Comparison of ENCODE assay signal across 17 cellular contexts in genomic region chr1:204573563-204573925, GRCh38. TPM values are rescaled to one million over a fixed set of nuclear protein-coding genes. Genes with fewer than 3 reads are reported as not detected.
DNase-seq lines count a peak whose midpoint lies in the region; ATAC-seq and TF ChIP-seq lines count a peak whose summit lies in the region.
"Had no signal": no experiment of that assay in that cellular context is flagged by ENCODE, and none has a peak within 500 bp of the region (broad histone marks: within the 10 kb centered on the region; RNA-seq: fewer than 3 reads in every experiment).

No MANE protein-coding gene starts in this region.

- DNase-seq in A172 (ENCODE audit: low spot score): peak; percentile 54
- DNase-seq in GM23338 (ENCODE audit: low spot score): no peak
- DNase-seq in RWPE1 (ENCODE audit: low spot score): peak; percentile 72
- peak in 1 of 2 donors; percentile 33 for DNase-seq in foreskin keratinocyte
- DNase-seq in GDM1 (lab: John Stamatoyannopoulos, UW): no peak
- DNase-seq in esophagus squamous epithelium (lab: John Stamatoyannopoulos, UW): no peak
- no peak for DNase-seq in right atrium auricular region (ENCODE audit: low spot score)
- DNase-seq in effector memory CD4-positive, alpha-beta T cell: no peak
- DNase-seq: activated CD8-positive, alpha-beta T cell treated with anti-CD3 and anti-CD28 coated beads, Interleukin-2, amount 10 ng/mL, durations not matched to agents 7 days and 5 days; immature natural killer cell; NCI-H2081; T-cell had no signal

- intact Hi-C loops in esophagus squamous epithelium (cut with DNase I): loop anchor here (10.0 kb wide), 1 partner anchor 201 kb away; no protein-coding TSS in a partner anchor

- H3K9me3 ChIP-seq in esophagus squamous epithelium: no peaks in the 10 kb centered on the region
- no peaks in the 10 kb centered on the region for H3K9me3 ChIP-seq in right atrium auricular region
- H3K9me3 ChIP-seq in effector memory CD4-positive, alpha-beta T cell (ENCODE audit: control insufficient read depth, low read length): no peaks in the 10 kb centered on the region
- H3K9me3 ChIP-seq: gastroesophageal sphincter had no signal

- H3K27ac ChIP-seq in GM23338 (ENCODE audit: low read depth) (peak overlapping the region; percentile 29; the same call in 1 of the 2 replicates), RWPE1 (no peak overlapping the region), foreskin keratinocyte (no peak overlapping the region), esophagus squamous epithelium (peak overlapping the region in 1 of 4 donors; percentile 1), right atrium auricular region (no peak overlapping the region)
- H3K27ac ChIP-seq in effector memory CD4-positive, alpha-beta T cell (ENCODE audit: insufficient read depth, low read length, poor library complexity, severe bottlenecking): no peak overlapping the region
- H3K27ac ChIP-seq: gastroesophageal sphincter had no signal

- CTCF ChIA-PET in RWPE1 (lab: Yijun Ruan, JAX): interaction anchor here (0.6 to 5.5 kb wide), 4 partner anchors 10 to 234 kb away, joined by 3 to 33 read pairs (median 4); no protein-coding TSS in a partner anchor

- H3K36me3 ChIP-seq in GM23338 (ENCODE audit: insufficient read depth): no peaks in the 10 kb centered on the region
- H3K36me3 ChIP-seq in esophagus squamous epithelium: peaks cover 0 to 5% (median 0%) of the 10 kb centered on the region in 3 donors
- H3K36me3 ChIP-seq in right atrium auricular region: no peaks in the 10 kb centered on the region
- peaks cover 8% of the 10 kb centered on the region for H3K36me3 ChIP-seq in effector memory CD4-positive, alpha-beta T cell (ENCODE audit: control insufficient read depth, insufficient read depth, low read length)

- 0 out of 2 replicates have a peak, but pooled peaks cover 5% of the 10 kb centered on the region for H3K27me3 ChIP-seq in GM23338 (ENCODE audit: insufficient read depth)
- no peaks in the 10 kb centered on the region for H3K27me3 ChIP-seq in foreskin keratinocyte
- H3K27me3 ChIP-seq in esophagus squamous epithelium: no peaks in the 10 kb centered on the region
- no peaks in the 10 kb centered on the region for H3K27me3 ChIP-seq in right atrium auricular region
- H3K27me3 ChIP-seq in effector memory CD4-positive, alpha-beta T cell (replicated peaks; ENCODE audit: control insufficient read depth, insufficient read depth, low read length, poor library complexity, severe bottlenecking): no peaks in the 10 kb centered on the region
- H3K27me3 ChIP-seq: gastroesophageal sphincter had no signal

- H3K79me2 ChIP-seq in GM23338 (replicated peaks; ENCODE audit: insufficient read depth): no peaks in the 10 kb centered on the region

- H3K36me3 Mint-ChIP-seq in GM23338 (ENCODE audit: low read depth): no peaks in the 10 kb centered on the region

- peaks cover 79% of the 10 kb centered on the region for H3K4me1 ChIP-seq in GM23338 (ENCODE audit: insufficient read depth)
- peaks cover 10% of the 10 kb centered on the region for H3K4me1 ChIP-seq in foreskin keratinocyte
- H3K4me1 ChIP-seq in esophagus squamous epithelium: peaks cover 0 to 50% (median 11%) of the 10 kb centered on the region in 3 donors
- peaks cover 0 to 17% of the 10 kb centered on the region in 2 donors for H3K4me1 ChIP-seq in right atrium auricular region
- H3K4me1 ChIP-seq in effector memory CD4-positive, alpha-beta T cell (ENCODE audit: control insufficient read depth, insufficient read depth, low read length, poor library complexity, severe bottlenecking): no peaks in the 10 kb centered on the region

- WGBS in esophagus squamous epithelium, 2 donors: 86 to 96% methylated on average over 2 of the region's 2 CpGs

- H2AFZ ChIP-seq in GM23338: no peak overlapping the region

- peaks cover 6% of the 10 kb centered on the region; the same call in 1 of the 2 replicates for H3F3A ChIP-seq in GM23338 (replicated peaks; ENCODE audit: low read depth)

- POLR2A ChIA-PET in RWPE1 (lab: Yijun Ruan, JAX; ENCODE audit: low non-redundant PET): no interaction called here

- no peak overlapping the region for H3K4me3 Mint-ChIP-seq in GM23338
- H3K4me3 Mint-ChIP-seq: activated CD8-positive, alpha-beta T cell treated with anti-CD3 and anti-CD28 coated beads, Interleukin-2, amount 10 ng/mL, durations not matched to agents 7 days and 5 days; activated T-helper 1 cell treated with anti-CD3 and anti-CD28 coated beads, Interleukin-12 subunit alpha, Interleukin-12 subunit beta, Interleukin-2, Interleukin-4 antibody, amounts not matched to agents 30 ng/mL and 10 ng/mL and 1 ng/mL, durations not matched to agents 14 hours and 24 hours and 36 hours; central memory CD8-positive, alpha-beta T cell; immature natural killer cell; mesothelial cell of epicardium; neural crest cell; T-cell had no signal

- H3K4me3 ChIP-seq in GM23338 (peak overlapping the region; percentile 37; the same call in 1 of the 2 replicates), esophagus squamous epithelium (no peak overlapping the region), right atrium auricular region (no peak overlapping the region)
- no peak overlapping the region for H3K4me3 ChIP-seq in effector memory CD4-positive, alpha-beta T cell (ENCODE audit: insufficient read depth, low read depth, low read length, poor library complexity, severe bottlenecking)
- H3K4me3 ChIP-seq: gastroesophageal sphincter had no signal

- H4K20me1 ChIP-seq in GM23338 (replicated peaks; ENCODE audit: insufficient read depth): no peaks in the 10 kb centered on the region

- TF ChIP-seq CTCF in GM23338 (conservative IDR thresholded peaks at IDR 0.05; ENCODE audit: low read depth in 2 of 2) (no peak), RWPE1 (conservative IDR thresholded peaks at IDR 0.05; ENCODE audit: low read depth) (no peak), foreskin keratinocyte (conservative IDR thresholded peaks at IDR 0.05) (no peak), esophagus squamous epithelium (IDR thresholded peaks at IDR 0.05) (no peak), right atrium auricular region (IDR thresholded peaks at IDR 0.05) (no peak)

- H3K9me3 Mint-ChIP-seq in GM23338: no peaks in the 10 kb centered on the region; the same call in 2 of the 3 replicates
- H3K9me3 Mint-ChIP-seq: activated T-helper 1 cell treated with anti-CD3 and anti-CD28 coated beads, Interleukin-12 subunit alpha, Interleukin-12 subunit beta, Interleukin-2, Interleukin-4 antibody, amounts not matched to agents 30 ng/mL and 10 ng/mL and 1 ng/mL, durations not matched to agents 14 hours and 24 hours and 36 hours; central memory CD8-positive, alpha-beta T cell; immature natural killer cell; mesothelial cell of epicardium; neural crest cell; T-cell had no signal

- peak overlapping the region; percentile 70 for H3K4me2 ChIP-seq in GM23338

- no peaks in the 10 kb centered on the region for H3K9me2 ChIP-seq in GM23338 (ENCODE audit: insufficient read depth)

- H3K4me1 Mint-ChIP-seq in GM23338: peaks cover 79% of the 10 kb centered on the region

- ATAC-seq in GM23338: no peak
- peak; percentile 39 for ATAC-seq in foreskin keratinocyte
- ATAC-seq: activated CD8-positive, alpha-beta T cell treated with anti-CD3 and anti-CD28 coated beads, Interleukin-2, amount 10 ng/mL, durations not matched to agents 7 days and 5 days; gastroesophageal sphincter; T-cell had no signal

- TF ChIP-seq POLR2A in esophagus squamous epithelium (IDR thresholded peaks at IDR 0.05): no peak

- H3K27me3 Mint-ChIP-seq in GM23338 (ENCODE audit: insufficient read depth, low read depth, poor library complexity): peaks cover 21% of the 10 kb centered on the region
- H3K27me3 Mint-ChIP-seq: central memory CD8-positive, alpha-beta T cell; T-cell had no signal

- no peak overlapping the region; the same call in 1 of the 2 replicates for H3K27ac Mint-ChIP-seq in GM23338
- H3K27ac Mint-ChIP-seq: activated CD8-positive, alpha-beta T cell treated with anti-CD3 and anti-CD28 coated beads, Interleukin-2, amount 10 ng/mL, durations not matched to agents 7 days and 5 days; activated T-helper 1 cell treated with anti-CD3 and anti-CD28 coated beads, Interleukin-12 subunit alpha, Interleukin-12 subunit beta, Interleukin-2, Interleukin-4 antibody, amounts not matched to agents 30 ng/mL and 10 ng/mL and 1 ng/mL, durations not matched to agents 14 hours and 24 hours and 36 hours had no signal

TF ChIP-seq in GM23338, 12 proteins besides CTCF, POLR2A, EP300 and RAD21 (continues in another document):
- TF ChIP-seq, protein P1, sequence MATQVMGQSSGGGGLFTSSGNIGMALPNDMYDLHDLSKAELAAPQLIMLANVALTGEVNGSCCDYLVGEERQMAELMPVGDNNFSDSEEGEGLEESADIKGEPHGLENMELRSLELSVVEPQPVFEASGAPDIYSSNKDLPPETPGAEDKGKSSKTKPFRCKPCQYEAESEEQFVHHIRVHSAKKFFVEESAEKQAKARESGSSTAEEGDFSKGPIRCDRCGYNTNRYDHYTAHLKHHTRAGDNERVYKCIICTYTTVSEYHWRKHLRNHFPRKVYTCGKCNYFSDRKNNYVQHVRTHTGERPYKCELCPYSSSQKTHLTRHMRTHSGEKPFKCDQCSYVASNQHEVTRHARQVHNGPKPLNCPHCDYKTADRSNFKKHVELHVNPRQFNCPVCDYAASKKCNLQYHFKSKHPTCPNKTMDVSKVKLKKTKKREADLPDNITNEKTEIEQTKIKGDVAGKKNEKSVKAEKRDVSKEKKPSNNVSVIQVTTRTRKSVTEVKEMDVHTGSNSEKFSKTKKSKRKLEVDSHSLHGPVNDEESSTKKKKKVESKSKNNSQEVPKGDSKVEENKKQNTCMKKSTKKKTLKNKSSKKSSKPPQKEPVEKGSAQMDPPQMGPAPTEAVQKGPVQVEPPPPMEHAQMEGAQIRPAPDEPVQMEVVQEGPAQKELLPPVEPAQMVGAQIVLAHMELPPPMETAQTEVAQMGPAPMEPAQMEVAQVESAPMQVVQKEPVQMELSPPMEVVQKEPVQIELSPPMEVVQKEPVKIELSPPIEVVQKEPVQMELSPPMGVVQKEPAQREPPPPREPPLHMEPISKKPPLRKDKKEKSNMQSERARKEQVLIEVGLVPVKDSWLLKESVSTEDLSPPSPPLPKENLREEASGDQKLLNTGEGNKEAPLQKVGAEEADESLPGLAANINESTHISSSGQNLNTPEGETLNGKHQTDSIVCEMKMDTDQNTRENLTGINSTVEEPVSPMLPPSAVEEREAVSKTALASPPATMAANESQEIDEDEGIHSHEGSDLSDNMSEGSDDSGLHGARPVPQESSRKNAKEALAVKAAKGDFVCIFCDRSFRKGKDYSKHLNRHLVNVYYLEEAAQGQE (IDR thresholded peaks at IDR 0.05; ENCODE audit: unreplicated experiment): no peak
- no peak for TF ChIP-seq CREB1 (CRISPR knock-in tag; IDR thresholded peaks at IDR 0.05; ENCODE audit: low read depth)

RNA-seq across cellular contexts. Expression of gene MDM4, which starts 57.3 kb away (rescaled TPM):
- total RNA-seq in A172 (2014; rRNA removed; shearing (Covaris generic)): 16.9 and 50.8 TPM in 2 replicates
- total RNA-seq in GM23338 (2014; rRNA removed; shearing (Covaris generic)): 56.1 and 63.9 TPM in 2 replicates
- polyA plus RNA-seq in GM23338 (2016; fragmentation: Nextera tagmentation; extraction: Ambion mirVana) (22.7 and 24.8 TPM in 2 replicates), foreskin keratinocyte (3.1 and 3.6 TPM in 2 replicates)
- total RNA-seq in foreskin keratinocyte (14.7 and 15.2 TPM in 2 replicates), esophagus squamous epithelium (10 to 100 TPM; 13.2 to 62.8 (median 23.8) TPM), right atrium auricular region (10 to 100 TPM; 18.1 to 18.3 TPM)

Comparison
In these comparisons a context has a peak if more than half of its experiments do, and no peak if none do; other contexts are left out.
1. DNase-seq: peak in A172 (single experiment) and RWPE1 (single experiment); none in GM23338 (single experiment), GDM1 (single experiment), esophagus squamous epithelium (single experiment), right atrium auricular region (single experiment) and effector memory CD4-positive, alpha-beta T cell (0 of 3).